In the genomic region with DNA sequence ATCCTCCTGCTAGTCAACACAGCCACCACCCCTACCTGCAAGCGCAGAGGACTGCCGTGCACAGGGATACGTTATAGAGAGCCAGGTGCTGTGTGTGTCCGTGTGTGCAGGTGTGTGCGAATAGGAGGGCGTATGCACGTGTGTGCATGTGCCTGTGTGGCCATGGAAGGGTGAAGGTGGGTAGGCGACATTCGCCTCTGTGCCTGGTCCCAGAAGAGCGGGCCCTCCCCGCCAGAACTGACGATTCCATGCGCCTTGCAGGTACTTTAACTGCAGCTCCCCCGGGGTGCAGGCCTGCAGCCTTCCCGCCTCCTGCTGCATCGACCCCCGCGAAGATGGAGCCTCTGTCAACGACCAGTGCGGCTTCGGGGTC, we compare ENCODE assay signal across 2 cellular contexts.
TF ChIP-seq lines count a peak whose summit lies in the region.

No MANE protein-coding gene starts in this region.

TF ChIP-seq in HEK293, 187 proteins besides CTCF, POLR2A, EP300 and RAD21:
- no peak for TF ChIP-seq ZNF341 (tag by site-specific recombination; IDR thresholded peaks at IDR 0.05; ENCODE audit: low read depth)
- TF ChIP-seq, protein P1, sequence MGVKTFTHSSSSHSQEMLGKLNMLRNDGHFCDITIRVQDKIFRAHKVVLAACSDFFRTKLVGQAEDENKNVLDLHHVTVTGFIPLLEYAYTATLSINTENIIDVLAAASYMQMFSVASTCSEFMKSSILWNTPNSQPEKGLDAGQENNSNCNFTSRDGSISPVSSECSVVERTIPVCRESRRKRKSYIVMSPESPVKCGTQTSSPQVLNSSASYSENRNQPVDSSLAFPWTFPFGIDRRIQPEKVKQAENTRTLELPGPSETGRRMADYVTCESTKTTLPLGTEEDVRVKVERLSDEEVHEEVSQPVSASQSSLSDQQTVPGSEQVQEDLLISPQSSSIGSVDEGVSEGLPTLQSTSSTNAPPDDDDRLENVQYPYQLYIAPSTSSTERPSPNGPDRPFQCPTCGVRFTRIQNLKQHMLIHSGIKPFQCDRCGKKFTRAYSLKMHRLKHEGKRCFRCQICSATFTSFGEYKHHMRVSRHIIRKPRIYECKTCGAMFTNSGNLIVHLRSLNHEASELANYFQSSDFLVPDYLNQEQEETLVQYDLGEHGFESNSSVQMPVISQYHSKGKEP (tag by site-specific recombination; IDR thresholded peaks at IDR 0.05): peak; percentile 45; the same call in 1 of the 2 replicates
TF ChIP-seq in HEK293: peak in this region for 1.

TF ChIP-seq in WTC11, 78 proteins besides CTCF, POLR2A, EP300 and RAD21 (continued from another document):
- TF ChIP-seq, protein P2, sequence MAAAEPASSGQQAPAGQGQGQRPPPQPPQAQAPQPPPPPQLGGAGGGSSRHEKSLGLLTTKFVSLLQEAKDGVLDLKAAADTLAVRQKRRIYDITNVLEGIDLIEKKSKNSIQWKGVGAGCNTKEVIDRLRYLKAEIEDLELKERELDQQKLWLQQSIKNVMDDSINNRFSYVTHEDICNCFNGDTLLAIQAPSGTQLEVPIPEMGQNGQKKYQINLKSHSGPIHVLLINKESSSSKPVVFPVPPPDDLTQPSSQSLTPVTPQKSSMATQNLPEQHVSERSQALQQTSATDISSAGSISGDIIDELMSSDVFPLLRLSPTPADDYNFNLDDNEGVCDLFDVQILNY (CRISPR knock-in tag; IDR thresholded peaks at IDR 0.05): no peak
- TF ChIP-seq ETV6 (CRISPR knock-in tag; IDR thresholded peaks at IDR 0.05) (0 out of 2 replicates have a peak, but pooled peaks have one; percentile 52), GABPB1 (CRISPR knock-in tag; IDR thresholded peaks at IDR 0.05) (no peak), ZNF121 (CRISPR knock-in tag; IDR thresholded peaks at IDR 0.05) (0 out of 2 replicates have a peak, but pooled peaks have one; percentile 3), MYBL2 (CRISPR knock-in tag; IDR thresholded peaks at IDR 0.05) (no peak), FOXP1 (CRISPR knock-in tag; IDR thresholded peaks at IDR 0.05; ENCODE audit: borderline replicate concordance) (peak; percentile 50; the same call in 1 of the 2 replicates)
- TF ChIP-seq, protein P3, sequence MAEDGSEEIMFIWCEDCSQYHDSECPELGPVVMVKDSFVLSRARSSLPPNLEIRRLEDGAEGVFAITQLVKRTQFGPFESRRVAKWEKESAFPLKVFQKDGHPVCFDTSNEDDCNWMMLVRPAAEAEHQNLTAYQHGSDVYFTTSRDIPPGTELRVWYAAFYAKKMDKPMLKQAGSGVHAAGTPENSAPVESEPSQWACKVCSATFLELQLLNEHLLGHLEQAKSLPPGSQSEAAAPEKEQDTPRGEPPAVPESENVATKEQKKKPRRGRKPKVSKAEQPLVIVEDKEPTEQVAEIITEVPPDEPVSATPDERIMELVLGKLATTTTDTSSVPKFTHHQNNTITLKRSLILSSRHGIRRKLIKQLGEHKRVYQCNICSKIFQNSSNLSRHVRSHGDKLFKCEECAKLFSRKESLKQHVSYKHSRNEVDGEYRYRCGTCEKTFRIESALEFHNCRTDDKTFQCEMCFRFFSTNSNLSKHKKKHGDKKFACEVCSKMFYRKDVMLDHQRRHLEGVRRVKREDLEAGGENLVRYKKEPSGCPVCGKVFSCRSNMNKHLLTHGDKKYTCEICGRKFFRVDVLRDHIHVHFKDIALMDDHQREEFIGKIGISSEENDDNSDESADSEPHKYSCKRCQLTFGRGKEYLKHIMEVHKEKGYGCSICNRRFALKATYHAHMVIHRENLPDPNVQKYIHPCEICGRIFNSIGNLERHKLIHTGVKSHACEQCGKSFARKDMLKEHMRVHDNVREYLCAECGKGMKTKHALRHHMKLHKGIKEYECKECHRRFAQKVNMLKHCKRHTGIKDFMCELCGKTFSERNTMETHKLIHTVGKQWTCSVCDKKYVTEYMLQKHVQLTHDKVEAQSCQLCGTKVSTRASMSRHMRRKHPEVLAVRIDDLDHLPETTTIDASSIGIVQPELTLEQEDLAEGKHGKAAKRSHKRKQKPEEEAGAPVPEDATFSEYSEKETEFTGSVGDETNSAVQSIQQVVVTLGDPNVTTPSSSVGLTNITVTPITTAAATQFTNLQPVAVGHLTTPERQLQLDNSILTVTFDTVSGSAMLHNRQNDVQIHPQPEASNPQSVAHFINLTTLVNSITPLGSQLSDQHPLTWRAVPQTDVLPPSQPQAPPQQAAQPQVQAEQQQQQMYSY (CRISPR knock-in tag; IDR thresholded peaks at IDR 0.05): 0 out of 2 replicates have a peak, but pooled peaks have one; percentile 27
- TF ChIP-seq, protein P4, sequence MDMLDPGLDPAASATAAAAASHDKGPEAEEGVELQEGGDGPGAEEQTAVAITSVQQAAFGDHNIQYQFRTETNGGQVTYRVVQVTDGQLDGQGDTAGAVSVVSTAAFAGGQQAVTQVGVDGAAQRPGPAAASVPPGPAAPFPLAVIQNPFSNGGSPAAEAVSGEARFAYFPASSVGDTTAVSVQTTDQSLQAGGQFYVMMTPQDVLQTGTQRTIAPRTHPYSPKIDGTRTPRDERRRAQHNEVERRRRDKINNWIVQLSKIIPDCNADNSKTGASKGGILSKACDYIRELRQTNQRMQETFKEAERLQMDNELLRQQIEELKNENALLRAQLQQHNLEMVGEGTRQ (CRISPR knock-in tag; IDR thresholded peaks at IDR 0.05): no peak
- TF ChIP-seq, protein P5, sequence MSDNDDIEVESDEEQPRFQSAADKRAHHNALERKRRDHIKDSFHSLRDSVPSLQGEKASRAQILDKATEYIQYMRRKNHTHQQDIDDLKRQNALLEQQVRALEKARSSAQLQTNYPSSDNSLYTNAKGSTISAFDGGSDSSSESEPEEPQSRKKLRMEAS (CRISPR knock-in tag; IDR thresholded peaks at IDR 0.05): peak; percentile 61; the same call in 1 of the 2 replicates
